22 cellular contexts compared by ENCODE assay signal in the genomic region with DNA sequence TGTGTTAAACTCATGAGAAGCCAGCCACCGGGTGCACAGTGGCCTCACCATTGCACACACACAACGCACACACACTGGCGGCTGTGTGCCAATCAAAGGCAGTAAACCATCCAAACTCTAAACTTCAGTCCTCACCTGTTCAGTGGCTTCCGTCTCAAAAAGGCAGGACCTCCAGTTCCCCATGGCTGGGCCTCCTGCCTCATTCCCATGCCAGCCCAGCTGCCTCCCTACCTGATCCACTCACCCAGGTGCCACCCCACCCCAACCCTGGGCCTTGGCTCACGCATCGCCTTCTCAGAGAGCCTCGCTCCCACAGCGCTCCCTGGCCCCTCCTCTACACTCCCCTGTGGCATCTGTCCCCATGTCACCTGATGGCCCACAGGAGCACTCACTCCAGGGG.
DNase-seq lines count a peak whose midpoint lies in the region; ATAC-seq, FAIRE-seq and TF ChIP-seq lines count a peak whose summit lies in the region.
"Had no signal": no experiment of that assay in that cellular context is flagged by ENCODE, and none has a peak within 500 bp of the region (broad histone marks: within the 10 kb centered on the region; RNA-seq: fewer than 3 reads in every experiment).

No MANE protein-coding gene starts in this region.

- ATAC-seq in GM12878 (no peak), HG02852 (IDR thresholded peaks at IDR 0.05; ENCODE audit: unreplicated experiment) (no peak)
- no peak for ATAC-seq in stimulated activated effector memory CD8-positive, alpha-beta T cell treated with anti-CD3 and anti-CD28 coated beads, Interleukin-12 subunit alpha, Interleukin-12 subunit beta, amount 100 ng/mL, for 72 hours
- ATAC-seq: K562, SK-N-SH treated with all-trans-retinoic acid at 6 μM for 48 hours, T-cell had no signal

- in situ Hi-C loops in GM12878 (cut with MboI), result no loop called here

- H3K4me1 Mint-ChIP-seq in stimulated activated effector memory CD8-positive, alpha-beta T cell treated with anti-CD3 and anti-CD28 coated beads, Interleukin-12 subunit alpha, Interleukin-12 subunit beta, amount 100 ng/mL, for 72 hours, result no peaks in the 10 kb centered on the region
- H3K4me1 Mint-ChIP-seq: B cell, T-cell had no signal

- no peaks in the 10 kb centered on the region for H3K4me1 ChIP-seq in GM12878 (ENCODE audit: control insufficient read depth, insufficient read depth, low read length)
- no peaks in the 10 kb centered on the region for H3K4me1 ChIP-seq in stomach
- H3K4me1 ChIP-seq: HAP-1 had no signal

- H3K4me3 Mint-ChIP-seq in stimulated activated effector memory CD8-positive, alpha-beta T cell treated with anti-CD3 and anti-CD28 coated beads, Interleukin-12 subunit alpha, Interleukin-12 subunit beta, amount 100 ng/mL, for 72 hours, result no peak overlapping the region
- H3K4me3 Mint-ChIP-seq: B cell, T-cell had no signal

- RAD21 ChIA-PET in GM12878 (lab: Charles Lee; ENCODE audit: unreplicated experiment), result no interaction called here

- FAIRE-seq in GM12878 (lab: Jason Lieb, UNC), result no peak
- FAIRE-seq: K562 had no signal

- no peak overlapping the region for H3K27ac ChIP-seq in GM12878 (ENCODE audit: control insufficient read depth, insufficient read depth)
- no peak overlapping the region for H3K27ac ChIP-seq in stomach
- H3K27ac ChIP-seq: 22Rv1 had no signal

- peak; percentile 9 for DNase-seq in NCI-H2107 treated with DMSO at 0.1 percent for 48 hours (lab: John Stamatoyannopoulos, UW; ENCODE audit: unreplicated experiment)
- DNase-seq in NCI-H2107 (lab: John Stamatoyannopoulos, UW), result no peak
- DNase-seq in NCI-H1436 treated with DMSO at 0.1 percent for 48 hours (lab: John Stamatoyannopoulos, UW), result peak; percentile 5
- no peak for DNase-seq in GM12878 (ENCODE audit: low read depth, low spot score)
- no peak for DNase-seq in stimulated activated effector memory CD8-positive, alpha-beta T cell treated with anti-CD3 and anti-CD28 coated beads, Interleukin-12 subunit alpha, Interleukin-12 subunit beta, amount 100 ng/mL, for 72 hours (ENCODE audit: low spot score in 2 of 2)
- no peak for DNase-seq in stimulated activated CD8-positive, alpha-beta memory T cell treated with anti-CD3 and anti-CD28 coated beads, Interleukin-4, amount 100 ng/mL, for 48 hours
- DNase-seq in stomach, result no peak
- DNase-seq: DMS79 treated with DMSO at 0.1 percent for 48 hours, NCI-H1105, NCI-H187 treated with DMSO at 0.1 percent for 48 hours, NCI-H446 treated with DMSO at 0.1 percent for 48 hours, NCI-H748 treated with DMSO at 0.1 percent for 48 hours, OCI-M1, RPMI8226, SIG-M5, T-cell had no signal

- no TSS peak for BruUV-seq in GM12878 (replicated peaks; lab: Mats Ljungman, UMichigan)

- CTCF ChIA-PET in GM12878 (lab: Yijun Ruan, JAX), result no interaction called here

- SMC1A ChIA-PET in GM12878 (lab: Charles Lee; ENCODE audit: uncharacterized antibody, unreplicated experiment), result no interaction called here

- H3K36me3 ChIP-seq in GM12878 (ENCODE audit: control insufficient read depth in 2 of 2, insufficient read depth in 2 of 2, low read length in 1 of 2) (peaks cover 0 to 3% of the 10 kb centered on the region in 2 experiments; a peak in 3 of 4 replicates), stomach (peaks cover 4 to 59% (median 45%) of the 10 kb centered on the region in 4 donors)
- H3K36me3 ChIP-seq: HAP-1 had no signal

- TF ChIP-seq CTCF in GM12878 (IDR thresholded peaks at IDR 0.05 in 2 of 3, conservative IDR thresholded peaks at IDR 0.05 in 1 of 3; ENCODE audit: control insufficient read depth in 2 of 3, extremely low read depth in 1 of 3, insufficient read depth in 1 of 3, low read depth in 3 of 3, low read length in 3 of 3), result no peak
- no peak for TF ChIP-seq CTCF in stomach (IDR thresholded peaks at IDR 0.05)

- no peak overlapping the region for H3K4me2 ChIP-seq in GM12878 (ENCODE audit: control insufficient read depth, insufficient read depth)

- no peak for TF ChIP-seq RAD21 in GM12878 (IDR thresholded peaks at IDR 0.05; ENCODE audit: insufficient read depth, low read depth, low read length)

- no peak overlapping the region for H3K9ac ChIP-seq in GM12878 (ENCODE audit: control insufficient read depth, insufficient read depth, low read length)

- H3K36me3 Mint-ChIP-seq in stimulated activated effector memory CD8-positive, alpha-beta T cell treated with anti-CD3 and anti-CD28 coated beads, Interleukin-12 subunit alpha, Interleukin-12 subunit beta, amount 100 ng/mL, for 72 hours, result peaks cover 24% of the 10 kb centered on the region

- peak overlapping the region; percentile 48 for H3K27ac Mint-ChIP-seq in stimulated activated effector memory CD8-positive, alpha-beta T cell treated with anti-CD3 and anti-CD28 coated beads, Interleukin-12 subunit alpha, Interleukin-12 subunit beta, amount 100 ng/mL, for 72 hours
- H3K27ac Mint-ChIP-seq: B cell, T-cell had no signal

- H3K9me3 ChIP-seq in GM12878 (replicated peaks; ENCODE audit: control insufficient read depth, insufficient read depth, low read length) (no peaks in the 10 kb centered on the region), stomach (no peaks in the 10 kb centered on the region)
- H3K9me3 ChIP-seq: HAP-1 had no signal

- POLR2A ChIA-PET in GM12878 (lab: Charles Lee), result no interaction called here

- H2AFZ ChIP-seq in GM12878 (ENCODE audit: control insufficient read depth, low read depth, low read length), result no peak overlapping the region

- H4K20me1 ChIP-seq in GM12878 (ENCODE audit: control insufficient read depth, insufficient read depth), result no peaks in the 10 kb centered on the region

- no peak for TF ChIP-seq POLR2A in GM12878 (IDR thresholded peaks at IDR 0.05; ENCODE audit: low read depth, low read length)
- no peak for TF ChIP-seq POLR2A in stomach (IDR thresholded peaks at IDR 0.05)

- TF ChIP-seq EP300 in GM12878 (IDR thresholded peaks at IDR 0.05; ENCODE audit: borderline replicate concordance in 1 of 2, control insufficient read depth in 1 of 2, low read depth in 2 of 2, low read length in 2 of 2) (no peak), stomach (IDR thresholded peaks at IDR 0.05) (no peak)

- intact Hi-C loops in GM12878 (cut with micrococcal nuclease; ENCODE audit: unreplicated experiment), result no loop called here
- intact Hi-C loops in stomach (cut with DNase I; ENCODE audit: low total_unique reads), result no loop called here

- WGBS in GM12878 (ENCODE audit: insufficient coverage, insufficient replicate concordance, low lambda C conversion rate, missing lambda C conversion rate), result 91% methylated on average over 8 of the region's 8 CpGs
- 87 to 98% (median 96%) methylated on average over 8 of the region's 8 CpGs for WGBS in stomach, 5 donors

- no peaks in the 10 kb centered on the region for H3K9me3 Mint-ChIP-seq in stimulated activated effector memory CD8-positive, alpha-beta T cell treated with anti-CD3 and anti-CD28 coated beads, Interleukin-12 subunit alpha, Interleukin-12 subunit beta, amount 100 ng/mL, for 72 hours
- H3K9me3 Mint-ChIP-seq: T-cell had no signal

- no peaks in the 10 kb centered on the region for H3K79me2 ChIP-seq in GM12878 (ENCODE audit: control insufficient read depth, insufficient read depth, low read length)

- no peaks in the 10 kb centered on the region for H3K27me3 ChIP-seq in GM12878 (replicated peaks in 1 of 2; ENCODE audit: control insufficient read depth in 2 of 2, insufficient read depth in 2 of 2, low read length in 1 of 2)
- H3K27me3 ChIP-seq in stomach, result no peaks in the 10 kb centered on the region

- H3K4me3 ChIP-seq in GM12878 (no peak overlapping the region), stomach (no peak overlapping the region)
- H3K4me3 ChIP-seq: HAP-1, K562 had no signal

TF ChIP-seq in GM12878, 131 proteins besides CTCF, POLR2A, EP300 and RAD21:
- TF ChIP-seq, protein P1, sequence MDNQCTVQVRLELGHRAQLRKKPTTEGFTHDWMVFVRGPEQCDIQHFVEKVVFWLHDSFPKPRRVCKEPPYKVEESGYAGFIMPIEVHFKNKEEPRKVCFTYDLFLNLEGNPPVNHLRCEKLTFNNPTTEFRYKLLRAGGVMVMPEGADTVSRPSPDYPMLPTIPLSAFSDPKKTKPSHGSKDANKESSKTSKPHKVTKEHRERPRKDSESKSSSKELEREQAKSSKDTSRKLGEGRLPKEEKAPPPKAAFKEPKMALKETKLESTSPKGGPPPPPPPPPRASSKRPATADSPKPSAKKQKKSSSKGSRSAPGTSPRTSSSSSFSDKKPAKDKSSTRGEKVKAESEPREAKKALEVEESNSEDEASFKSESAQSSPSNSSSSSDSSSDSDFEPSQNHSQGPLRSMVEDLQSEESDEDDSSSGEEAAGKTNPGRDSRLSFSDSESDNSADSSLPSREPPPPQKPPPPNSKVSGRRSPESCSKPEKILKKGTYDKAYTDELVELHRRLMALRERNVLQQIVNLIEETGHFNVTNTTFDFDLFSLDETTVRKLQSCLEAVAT (IDR thresholded peaks at IDR 0.05), result no peak
- TF ChIP-seq, protein P2, sequence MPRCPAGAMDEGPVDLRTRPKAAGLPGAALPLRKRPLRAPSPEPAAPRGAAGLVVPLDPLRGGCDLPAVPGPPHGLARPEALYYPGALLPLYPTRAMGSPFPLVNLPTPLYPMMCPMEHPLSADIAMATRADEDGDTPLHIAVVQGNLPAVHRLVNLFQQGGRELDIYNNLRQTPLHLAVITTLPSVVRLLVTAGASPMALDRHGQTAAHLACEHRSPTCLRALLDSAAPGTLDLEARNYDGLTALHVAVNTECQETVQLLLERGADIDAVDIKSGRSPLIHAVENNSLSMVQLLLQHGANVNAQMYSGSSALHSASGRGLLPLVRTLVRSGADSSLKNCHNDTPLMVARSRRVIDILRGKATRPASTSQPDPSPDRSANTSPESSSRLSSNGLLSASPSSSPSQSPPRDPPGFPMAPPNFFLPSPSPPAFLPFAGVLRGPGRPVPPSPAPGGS (IDR thresholded peaks at IDR 0.05; ENCODE audit: borderline replicate concordance, insufficient read depth, low read depth, low read length, poor library complexity, severe bottlenecking), result peak; percentile 9

Comparison
In these comparisons a context has a peak if more than half of its experiments do, and no peak if none do; other contexts are left out.
1. DNase-seq: peak in NCI-H2107 treated with DMSO at 0.1 percent for 48 hours (single experiment) and NCI-H1436 treated with DMSO at 0.1 percent for 48 hours (single experiment); none in NCI-H2107 (single experiment), GM12878 (single experiment), stimulated activated effector memory CD8-positive, alpha-beta T cell treated with anti-CD3 and anti-CD28 coated beads, Interleukin-12 subunit alpha, Interleukin-12 subunit beta, amount 100 ng/mL, for 72 hours (0 of 2), stimulated activated CD8-positive, alpha-beta memory T cell treated with anti-CD3 and anti-CD28 coated beads, Interleukin-4, amount 100 ng/mL, for 48 hours (single experiment) and stomach (single experiment).